1 cellular context compared by ENCODE assay signal in the genomic region with DNA sequence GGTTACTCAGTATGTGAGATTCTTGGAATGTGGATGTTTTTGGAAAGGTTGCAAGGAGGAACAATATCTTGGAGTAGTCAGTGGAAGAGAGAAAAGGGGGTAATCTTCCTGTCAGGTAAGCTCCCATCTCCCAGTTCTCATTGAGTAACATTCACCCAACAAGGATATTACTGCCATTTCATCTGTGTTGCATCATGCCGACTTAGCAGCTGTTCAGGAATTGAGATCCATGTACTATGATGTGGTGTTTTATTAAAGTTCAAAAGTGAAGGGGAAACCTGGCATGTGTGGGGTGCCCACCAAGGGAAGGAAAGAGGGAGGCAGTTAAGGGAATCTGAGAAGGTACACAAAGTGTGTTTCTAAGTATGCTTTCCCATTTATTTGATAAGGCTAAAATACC.
TF ChIP-seq lines count a peak whose summit lies in the region.

No MANE protein-coding gene starts in this region.

TF ChIP-seq in GM23338, 12 proteins besides CTCF, POLR2A, EP300 and RAD21 (continued from another document):
- TF ChIP-seq, protein P1, sequence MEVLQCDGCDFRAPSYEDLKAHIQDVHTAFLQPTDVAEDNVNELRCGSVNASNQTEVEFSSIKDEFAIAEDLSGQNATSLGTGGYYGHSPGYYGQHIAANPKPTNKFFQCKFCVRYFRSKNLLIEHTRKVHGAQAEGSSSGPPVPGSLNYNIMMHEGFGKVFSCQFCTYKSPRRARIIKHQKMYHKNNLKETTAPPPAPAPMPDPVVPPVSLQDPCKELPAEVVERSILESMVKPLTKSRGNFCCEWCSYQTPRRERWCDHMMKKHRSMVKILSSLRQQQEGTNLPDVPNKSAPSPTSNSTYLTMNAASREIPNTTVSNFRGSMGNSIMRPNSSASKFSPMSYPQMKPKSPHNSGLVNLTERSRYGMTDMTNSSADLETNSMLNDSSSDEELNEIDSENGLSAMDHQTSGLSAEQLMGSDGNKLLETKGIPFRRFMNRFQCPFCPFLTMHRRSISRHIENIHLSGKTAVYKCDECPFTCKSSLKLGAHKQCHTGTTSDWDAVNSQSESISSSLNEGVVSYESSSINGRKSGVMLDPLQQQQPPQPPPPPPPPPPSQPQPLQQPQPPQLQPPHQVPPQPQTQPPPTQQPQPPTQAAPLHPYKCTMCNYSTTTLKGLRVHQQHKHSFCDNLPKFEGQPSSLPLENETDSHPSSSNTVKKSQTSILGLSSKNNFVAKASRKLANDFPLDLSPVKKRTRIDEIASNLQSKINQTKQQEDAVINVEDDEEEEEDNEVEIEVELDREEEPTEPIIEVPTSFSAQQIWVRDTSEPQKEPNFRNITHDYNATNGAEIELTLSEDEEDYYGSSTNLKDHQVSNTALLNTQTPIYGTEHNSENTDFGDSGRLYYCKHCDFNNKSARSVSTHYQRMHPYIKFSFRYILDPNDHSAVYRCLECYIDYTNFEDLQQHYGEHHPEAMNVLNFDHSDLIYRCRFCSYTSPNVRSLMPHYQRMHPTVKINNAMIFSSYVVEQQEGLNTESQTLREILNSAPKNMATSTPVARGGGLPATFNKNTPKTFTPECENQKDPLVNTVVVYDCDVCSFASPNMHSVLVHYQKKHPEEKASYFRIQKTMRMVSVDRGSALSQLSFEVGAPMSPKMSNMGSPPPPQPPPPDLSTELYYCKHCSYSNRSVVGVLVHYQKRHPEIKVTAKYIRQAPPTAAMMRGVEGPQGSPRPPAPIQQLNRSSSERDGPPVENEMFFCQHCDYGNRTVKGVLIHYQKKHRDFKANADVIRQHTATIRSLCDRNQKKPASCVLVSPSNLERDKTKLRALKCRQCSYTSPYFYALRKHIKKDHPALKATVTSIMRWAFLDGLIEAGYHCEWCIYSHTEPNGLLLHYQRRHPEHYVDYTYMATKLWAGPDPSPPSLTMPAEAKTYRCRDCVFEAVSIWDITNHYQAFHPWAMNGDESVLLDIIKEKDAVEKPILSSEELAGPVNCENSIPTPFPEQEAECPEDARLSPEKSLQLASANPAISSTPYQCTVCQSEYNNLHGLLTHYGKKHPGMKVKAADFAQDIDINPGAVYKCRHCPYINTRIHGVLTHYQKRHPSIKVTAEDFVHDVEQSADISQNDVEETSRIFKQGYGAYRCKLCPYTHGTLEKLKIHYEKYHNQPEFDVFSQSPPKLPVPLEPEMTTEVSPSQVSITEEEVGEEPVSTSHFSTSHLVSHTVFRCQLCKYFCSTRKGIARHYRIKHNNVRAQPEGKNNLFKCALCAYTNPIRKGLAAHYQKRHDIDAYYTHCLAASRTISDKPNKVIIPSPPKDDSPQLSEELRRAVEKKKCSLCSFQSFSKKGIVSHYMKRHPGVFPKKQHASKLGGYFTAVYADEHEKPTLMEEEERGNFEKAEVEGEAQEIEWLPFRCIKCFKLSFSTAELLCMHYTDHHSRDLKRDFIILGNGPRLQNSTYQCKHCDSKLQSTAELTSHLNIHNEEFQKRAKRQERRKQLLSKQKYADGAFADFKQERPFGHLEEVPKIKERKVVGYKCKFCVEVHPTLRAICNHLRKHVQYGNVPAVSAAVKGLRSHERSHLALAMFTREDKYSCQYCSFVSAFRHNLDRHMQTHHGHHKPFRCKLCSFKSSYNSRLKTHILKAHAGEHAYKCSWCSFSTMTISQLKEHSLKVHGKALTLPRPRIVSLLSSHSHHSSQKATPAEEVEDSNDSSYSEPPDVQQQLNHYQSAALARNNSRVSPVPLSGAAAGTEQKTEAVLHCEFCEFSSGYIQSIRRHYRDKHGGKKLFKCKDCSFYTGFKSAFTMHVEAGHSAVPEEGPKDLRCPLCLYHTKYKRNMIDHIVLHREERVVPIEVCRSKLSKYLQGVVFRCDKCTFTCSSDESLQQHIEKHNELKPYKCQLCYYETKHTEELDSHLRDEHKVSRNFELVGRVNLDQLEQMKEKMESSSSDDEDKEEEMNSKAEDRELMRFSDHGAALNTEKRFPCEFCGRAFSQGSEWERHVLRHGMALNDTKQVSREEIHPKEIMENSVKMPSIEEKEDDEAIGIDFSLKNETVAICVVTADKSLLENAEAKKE (CRISPR knock-in tag; IDR thresholded peaks at IDR 0.05), result no peak
- no peak for TF ChIP-seq POLR2AphosphoS5 (IDR thresholded peaks at IDR 0.05; ENCODE audit: low read depth)
- no peak for TF ChIP-seq ZNF331 (CRISPR knock-in tag; IDR thresholded peaks at IDR 0.05; ENCODE audit: low read depth)
- TF ChIP-seq, protein P2, sequence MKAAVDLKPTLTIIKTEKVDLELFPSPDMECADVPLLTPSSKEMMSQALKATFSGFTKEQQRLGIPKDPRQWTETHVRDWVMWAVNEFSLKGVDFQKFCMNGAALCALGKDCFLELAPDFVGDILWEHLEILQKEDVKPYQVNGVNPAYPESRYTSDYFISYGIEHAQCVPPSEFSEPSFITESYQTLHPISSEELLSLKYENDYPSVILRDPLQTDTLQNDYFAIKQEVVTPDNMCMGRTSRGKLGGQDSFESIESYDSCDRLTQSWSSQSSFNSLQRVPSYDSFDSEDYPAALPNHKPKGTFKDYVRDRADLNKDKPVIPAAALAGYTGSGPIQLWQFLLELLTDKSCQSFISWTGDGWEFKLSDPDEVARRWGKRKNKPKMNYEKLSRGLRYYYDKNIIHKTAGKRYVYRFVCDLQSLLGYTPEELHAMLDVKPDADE (IDR thresholded peaks at IDR 0.05), result no peak
- no peak for TF ChIP-seq EZH2 (IDR thresholded peaks at IDR 0.05; ENCODE audit: low read depth, unreplicated experiment)
- no peak for TF ChIP-seq NANOG (IDR thresholded peaks at IDR 0.05; ENCODE audit: borderline replicate concordance)
- TF ChIP-seq, protein P3, sequence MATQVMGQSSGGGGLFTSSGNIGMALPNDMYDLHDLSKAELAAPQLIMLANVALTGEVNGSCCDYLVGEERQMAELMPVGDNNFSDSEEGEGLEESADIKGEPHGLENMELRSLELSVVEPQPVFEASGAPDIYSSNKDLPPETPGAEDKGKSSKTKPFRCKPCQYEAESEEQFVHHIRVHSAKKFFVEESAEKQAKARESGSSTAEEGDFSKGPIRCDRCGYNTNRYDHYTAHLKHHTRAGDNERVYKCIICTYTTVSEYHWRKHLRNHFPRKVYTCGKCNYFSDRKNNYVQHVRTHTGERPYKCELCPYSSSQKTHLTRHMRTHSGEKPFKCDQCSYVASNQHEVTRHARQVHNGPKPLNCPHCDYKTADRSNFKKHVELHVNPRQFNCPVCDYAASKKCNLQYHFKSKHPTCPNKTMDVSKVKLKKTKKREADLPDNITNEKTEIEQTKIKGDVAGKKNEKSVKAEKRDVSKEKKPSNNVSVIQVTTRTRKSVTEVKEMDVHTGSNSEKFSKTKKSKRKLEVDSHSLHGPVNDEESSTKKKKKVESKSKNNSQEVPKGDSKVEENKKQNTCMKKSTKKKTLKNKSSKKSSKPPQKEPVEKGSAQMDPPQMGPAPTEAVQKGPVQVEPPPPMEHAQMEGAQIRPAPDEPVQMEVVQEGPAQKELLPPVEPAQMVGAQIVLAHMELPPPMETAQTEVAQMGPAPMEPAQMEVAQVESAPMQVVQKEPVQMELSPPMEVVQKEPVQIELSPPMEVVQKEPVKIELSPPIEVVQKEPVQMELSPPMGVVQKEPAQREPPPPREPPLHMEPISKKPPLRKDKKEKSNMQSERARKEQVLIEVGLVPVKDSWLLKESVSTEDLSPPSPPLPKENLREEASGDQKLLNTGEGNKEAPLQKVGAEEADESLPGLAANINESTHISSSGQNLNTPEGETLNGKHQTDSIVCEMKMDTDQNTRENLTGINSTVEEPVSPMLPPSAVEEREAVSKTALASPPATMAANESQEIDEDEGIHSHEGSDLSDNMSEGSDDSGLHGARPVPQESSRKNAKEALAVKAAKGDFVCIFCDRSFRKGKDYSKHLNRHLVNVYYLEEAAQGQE (IDR thresholded peaks at IDR 0.05; ENCODE audit: unreplicated experiment), result no peak
- no peak for TF ChIP-seq STAT1 (IDR thresholded peaks at IDR 0.05; ENCODE audit: unreplicated experiment)
- no peak for TF ChIP-seq ZNF114 (CRISPR knock-in tag; IDR thresholded peaks at IDR 0.05)
TF ChIP-seq in GM23338: peak in this region for 0.
